ENCODE assay signal across 23 cellular contexts in the genomic region with DNA sequence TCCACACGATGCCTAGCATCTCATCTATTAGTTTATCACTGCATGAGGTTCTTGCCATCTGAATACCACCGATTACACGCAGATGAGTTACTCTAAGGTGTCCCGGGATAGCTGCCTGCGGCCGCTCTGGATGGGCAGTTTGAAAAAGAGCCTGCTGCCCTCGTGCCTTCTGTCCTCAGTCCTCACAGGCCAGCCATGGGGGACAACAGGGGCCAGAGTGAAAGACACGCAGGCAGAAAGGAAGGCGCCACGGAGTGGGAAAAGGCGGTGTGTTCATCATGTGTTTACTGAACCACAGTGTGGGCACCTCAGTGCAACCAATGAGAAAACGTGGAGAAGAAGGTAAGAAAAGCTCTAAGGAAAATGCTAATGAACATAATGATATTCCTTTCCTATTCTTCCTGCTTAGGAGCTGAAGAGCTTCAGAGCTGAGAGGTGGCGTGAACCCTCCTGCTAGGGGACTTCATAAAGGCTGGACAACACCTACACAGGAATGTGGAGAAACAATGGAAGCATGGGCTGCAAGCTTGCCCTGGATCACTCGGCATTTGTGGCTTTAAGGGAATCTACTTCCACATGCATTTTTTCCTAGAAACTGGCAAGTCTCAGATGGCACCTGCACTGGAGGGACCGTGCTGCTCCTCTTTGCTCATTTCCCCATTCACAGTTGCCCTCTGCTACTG. TPM values are rescaled to one million over a fixed set of nuclear protein-coding genes. Genes with fewer than 3 reads are reported as not detected.
"Had no signal": no experiment of that assay in that cellular context is flagged by ENCODE, and none has a peak within 500 bp of the region (broad histone marks: within the 10 kb centered on the region; RNA-seq: fewer than 3 reads in every experiment).

No MANE protein-coding gene starts in this region.

- ATAC-seq: activated CD8-positive, alpha-beta memory T cell treated with anti-CD3 and anti-CD28 coated beads, Interleukin-2, amount 10 ng/mL, durations not matched to agents 7 days and 5 days; activated CD8-positive, alpha-beta T cell treated with anti-CD3 and anti-CD28 coated beads for 36 hours; natural killer cell; stimulated activated effector memory CD8-positive, alpha-beta T cell treated with anti-CD3 and anti-CD28 coated beads, Interleukin-12 subunit alpha, Interleukin-12 subunit beta, amount 100 ng/mL, for 72 hours had no signal

- H3K27ac Mint-ChIP-seq: activated CD4-positive, alpha-beta T cell treated with anti-CD3 and anti-CD28 coated beads, Interleukin-2, amount 10 ng/mL, durations not matched to agents 7 days and 5 days; activated CD8-positive, alpha-beta memory T cell treated with anti-CD3 and anti-CD28 coated beads, Interleukin-2, amount 10 ng/mL, durations not matched to agents 7 days and 5 days; activated CD8-positive, alpha-beta T cell treated with anti-CD3 and anti-CD28 coated beads for 36 hours; activated naive CD4-positive, alpha-beta T cell treated with anti-CD3 and anti-CD28 coated beads, Interleukin-2, amount 10 ng/mL, durations not matched to agents 7 days and 5 days; natural killer cell; stimulated activated effector memory CD8-positive, alpha-beta T cell treated with anti-CD3 and anti-CD28 coated beads, Interleukin-12 subunit alpha, Interleukin-12 subunit beta, amount 100 ng/mL, for 72 hours; T-helper 2 cell treated with Interferon-gamma antibody and Interleukin-4, amounts not matched to agents 5 μg/mL and 100 μg/mL, for 36 hours had no signal

- FAIRE-seq: endometrium, pancreas, urothelium cell line had no signal

- H3K36me3 Mint-ChIP-seq: activated CD8-positive, alpha-beta memory T cell treated with anti-CD3 and anti-CD28 coated beads, Interleukin-2, amount 10 ng/mL, durations not matched to agents 7 days and 5 days; activated naive CD4-positive, alpha-beta T cell treated with anti-CD3 and anti-CD28 coated beads, Interleukin-2, amount 10 ng/mL, durations not matched to agents 7 days and 5 days; natural killer cell; stimulated activated effector memory CD8-positive, alpha-beta T cell treated with anti-CD3 and anti-CD28 coated beads, Interleukin-12 subunit alpha, Interleukin-12 subunit beta, amount 100 ng/mL, for 72 hours had no signal

- H3K4me3 Mint-ChIP-seq: activated CD4-positive, alpha-beta T cell treated with anti-CD3 and anti-CD28 coated beads, Interleukin-2, amount 10 ng/mL, durations not matched to agents 7 days and 5 days; activated CD8-positive, alpha-beta memory T cell treated with anti-CD3 and anti-CD28 coated beads, Interleukin-2, amount 10 ng/mL, durations not matched to agents 7 days and 5 days; activated CD8-positive, alpha-beta T cell treated with anti-CD3 and anti-CD28 coated beads for 36 hours; activated naive CD4-positive, alpha-beta T cell treated with anti-CD3 and anti-CD28 coated beads, Interleukin-2, amount 10 ng/mL, durations not matched to agents 7 days and 5 days; natural killer cell; stimulated activated effector memory CD8-positive, alpha-beta T cell treated with anti-CD3 and anti-CD28 coated beads, Interleukin-12 subunit alpha, Interleukin-12 subunit beta, amount 100 ng/mL, for 72 hours; T-helper 2 cell treated with Interferon-gamma antibody and Interleukin-4, amounts not matched to agents 5 μg/mL and 100 μg/mL, for 36 hours had no signal

- H3K9me3 Mint-ChIP-seq: activated CD4-positive, alpha-beta T cell treated with anti-CD3 and anti-CD28 coated beads, Interleukin-2, amount 10 ng/mL, durations not matched to agents 7 days and 5 days; activated CD8-positive, alpha-beta T cell treated with anti-CD3 and anti-CD28 coated beads for 36 hours; activated naive CD4-positive, alpha-beta T cell treated with anti-CD3 and anti-CD28 coated beads, Interleukin-2, amount 10 ng/mL, durations not matched to agents 7 days and 5 days; natural killer cell; stimulated activated effector memory CD8-positive, alpha-beta T cell treated with anti-CD3 and anti-CD28 coated beads, Interleukin-12 subunit alpha, Interleukin-12 subunit beta, amount 100 ng/mL, for 72 hours; T-helper 2 cell treated with Interferon-gamma antibody and Interleukin-4, amounts not matched to agents 5 μg/mL and 100 μg/mL, for 36 hours had no signal

- DNase-seq: activated CD4-positive, alpha-beta T cell treated with anti-CD3 and anti-CD28 coated beads, Interleukin-2, amount 10 ng/mL, durations not matched to agents 7 days and 5 days; activated CD4-positive, CD25-positive, alpha-beta regulatory T cell treated with anti-CD3 and anti-CD28 coated beads, Interleukin-2, amount 50 U/mL, for 72 hours; activated CD8-positive, alpha-beta memory T cell treated with anti-CD3 and anti-CD28 coated beads, Interleukin-2, amount 10 ng/mL, durations not matched to agents 7 days and 5 days; activated CD8-positive, alpha-beta T cell treated with anti-CD3 and anti-CD28 coated beads for 36 hours; activated effector memory CD4-positive, alpha-beta T cell treated with anti-CD3 and anti-CD28 coated beads, Interleukin-2, amount 50 U/mL, for 16 hours; activated naive CD4-positive, alpha-beta T cell treated with anti-CD3 and anti-CD28 coated beads, Interleukin-2, amount 10 ng/mL, durations not matched to agents 7 days and 5 days; activated T-cell treated with anti-CD3 and anti-CD28 coated beads for 4 hours; amygdala; cortex of kidney; left ventricle myocardium inferior; midbrain; natural killer cell; pancreas; stimulated activated CD4-positive, alpha-beta T cell treated with anti-CD3 and anti-CD28 coated beads, Interleukin-2, amount 100 ng/mL, for 24 hours; stomach; transverse colon had no signal

- H3K4me3 ChIP-seq: left ventricle myocardium inferior, pancreas, skin epidermis, stomach, suprapubic skin, transverse colon had no signal

- H3K27ac ChIP-seq: left ventricle myocardium inferior, pancreas, skin epidermis, suprapubic skin, transverse colon, VCaP had no signal

- H3K27me3 ChIP-seq: pancreas, stomach, suprapubic skin, transverse colon had no signal

- H3K4me1 Mint-ChIP-seq: activated CD4-positive, alpha-beta T cell treated with anti-CD3 and anti-CD28 coated beads, Interleukin-2, amount 10 ng/mL, durations not matched to agents 7 days and 5 days; activated CD8-positive, alpha-beta memory T cell treated with anti-CD3 and anti-CD28 coated beads, Interleukin-2, amount 10 ng/mL, durations not matched to agents 7 days and 5 days; activated naive CD4-positive, alpha-beta T cell treated with anti-CD3 and anti-CD28 coated beads, Interleukin-2, amount 10 ng/mL, durations not matched to agents 7 days and 5 days; natural killer cell; stimulated activated effector memory CD8-positive, alpha-beta T cell treated with anti-CD3 and anti-CD28 coated beads, Interleukin-12 subunit alpha, Interleukin-12 subunit beta, amount 100 ng/mL, for 72 hours had no signal

RNA-seq across cellular contexts. Expression of a gene that starts 50.9 kb away (rescaled TPM):
- total RNA-seq: left ventricle myocardium inferior had no signal
